8 cellular contexts compared by ENCODE assay signal in genomic region chr2:165357758-165358157, GRCh38.
A peak's percentile ranks its signal among the peaks of the same experiment; 100 is the strongest.
DNase-seq lines count a peak whose midpoint lies in the region; ATAC-seq and TF ChIP-seq lines count a peak whose summit lies in the region.

No MANE protein-coding gene starts in this region.

- H3K27ac Mint-ChIP-seq in glutamatergic neuron (ENCODE audit: unreplicated experiment) = no peak overlapping the region

- TF ChIP-seq CTCF in glutamatergic neuron (IDR thresholded peaks at IDR 0.05; ENCODE audit: partially characterized antibody, unreplicated experiment) = no peak

- H3K4me1 Mint-ChIP-seq in glutamatergic neuron (ENCODE audit: low read depth, unreplicated experiment) = no peaks in the 10 kb centered on the region

- no peaks in the 10 kb centered on the region for H3K36me3 Mint-ChIP-seq in glutamatergic neuron (ENCODE audit: unreplicated experiment)

- intact Hi-C loops in Right ventricle myocardium inferior (cut with DNase I) = no loop called here

- ATAC-seq in GM19025 (IDR thresholded peaks at IDR 0.05; ENCODE audit: low read depth, unreplicated experiment) (peak; percentile 83), HG03064 (IDR thresholded peaks at IDR 0.05; ENCODE audit: low read depth, unreplicated experiment) (peak; percentile 73), Right ventricle myocardium inferior (no peak)

- H3K4me3 Mint-ChIP-seq in glutamatergic neuron (ENCODE audit: unreplicated experiment) = no peak overlapping the region

- no peaks in the 10 kb centered on the region for H3K27me3 Mint-ChIP-seq in glutamatergic neuron (ENCODE audit: unreplicated experiment)

- DNase-seq in amniotic epithelial cell (ENCODE audit: low read depth) (peak; percentile 68), renal cortical epithelial cell (ENCODE audit: low read depth) (peak; percentile 91), glutamatergic neuron (no peak), Right ventricle myocardium inferior (ENCODE audit: missing footprints) (no peak), DMS153 treated with DMSO at 0.1 percent for 48 hours (lab: John Stamatoyannopoulos, UW; ENCODE audit: unreplicated experiment) (no peak), NCI-H128 (lab: John Stamatoyannopoulos, UW; ENCODE audit: unreplicated experiment) (no peak)

- no peaks in the 10 kb centered on the region for H3K9me3 Mint-ChIP-seq in glutamatergic neuron (ENCODE audit: unreplicated experiment)

Comparison
In these comparisons a context has a peak if more than half of its experiments do, and no peak if none do; other contexts are left out.
1. DNase-seq: peak in amniotic epithelial cell (single experiment) and renal cortical epithelial cell (single experiment); none in glutamatergic neuron (single experiment), Right ventricle myocardium inferior (single experiment), DMS153 treated with DMSO at 0.1 percent for 48 hours (single experiment) and NCI-H128 (single experiment).